Comparison of ENCODE assay signal across 14 cellular contexts in genomic region chr5:75340714-75341478, GRCh38. TPM values are rescaled to one million over a fixed set of nuclear protein-coding genes. Genes with fewer than 3 reads are reported as not detected.
A peak's percentile ranks its signal among the peaks of the same experiment; 100 is the strongest.
DNase-seq lines count a peak whose midpoint lies in the region; ATAC-seq and TF ChIP-seq lines count a peak whose summit lies in the region.
"Had no signal": no experiment of that assay in that cellular context is flagged by ENCODE, and none has a peak within 500 bp of the region (broad histone marks: within the 10 kb centered on the region; RNA-seq: fewer than 3 reads in every experiment).

No MANE protein-coding gene starts in this region.

- no peak for ATAC-seq in HG03045 (IDR thresholded peaks at IDR 0.05; ENCODE audit: unreplicated experiment)

- no peaks in the 10 kb centered on the region for H3K27me3 ChIP-seq in DOHH2 (ENCODE audit: control insufficient read depth, low read length)
- no peaks in the 10 kb centered on the region for H3K27me3 ChIP-seq in Karpas-422 (ENCODE audit: low read length)
- no peaks in the 10 kb centered on the region for H3K27me3 ChIP-seq in neural cell (ENCODE audit: insufficient read depth, low read depth, low read length)
- H3K27me3 ChIP-seq: adrenal gland had no signal

- H3K4me3 ChIP-seq in DOHH2 (ENCODE audit: low read length) = peak overlapping the region; percentile 13
- no peak overlapping the region for H3K4me3 ChIP-seq in Karpas-422 (ENCODE audit: low read length)
- H3K4me3 ChIP-seq in neural cell (ENCODE audit: low read length) = peak overlapping the region; percentile 97
- H3K4me3 ChIP-seq: adrenal gland had no signal

- no peak for TF ChIP-seq EP300 in neural cell (conservative IDR thresholded peaks at IDR 0.05; ENCODE audit: poor library complexity, severe bottlenecking)

- peaks cover 50% of the 10 kb centered on the region for H3K4me1 Mint-ChIP-seq in chondrocyte (ENCODE audit: low read depth)

- peaks cover 4% of the 10 kb centered on the region for H3K36me3 Mint-ChIP-seq in chondrocyte (ENCODE audit: low read depth)

- peak overlapping the region; percentile 45 for H3K27ac Mint-ChIP-seq in chondrocyte (ENCODE audit: unreplicated experiment)

- no peaks in the 10 kb centered on the region for H3F3A ChIP-seq in DOHH2 (ENCODE audit: control insufficient read depth, insufficient read depth)
- H3F3A ChIP-seq in neural cell (ENCODE audit: insufficient read depth, low read length, poor library complexity, severe bottlenecking) = no peaks in the 10 kb centered on the region

- H3K27ac ChIP-seq in DOHH2 (ENCODE audit: low read depth, low read length) (0 out of 2 replicates have a peak overlapping the region, but pooled peaks have one; percentile 6), Karpas-422 (ENCODE audit: low read length) (0 out of 2 replicates have a peak overlapping the region, but pooled peaks have one; percentile 8), neural cell (ENCODE audit: low read length) (no peak overlapping the region)

- TF ChIP-seq CTCF in DOHH2 (IDR thresholded peaks at IDR 0.05; ENCODE audit: low read depth, low read length, poor library complexity, severe bottlenecking) = no peak
- no peak for TF ChIP-seq CTCF in chondrocyte (IDR thresholded peaks at IDR 0.05)
- no peak for TF ChIP-seq CTCF in neural cell (IDR thresholded peaks at IDR 0.05; ENCODE audit: poor library complexity, severe bottlenecking)

- H3K27me3 Mint-ChIP-seq in chondrocyte (ENCODE audit: low read depth) = no peaks in the 10 kb centered on the region

- H3K4me1 ChIP-seq in DOHH2 (ENCODE audit: control insufficient read depth, low read length) (peaks cover 38% of the 10 kb centered on the region), Karpas-422 (ENCODE audit: low read length) (peaks cover 34% of the 10 kb centered on the region)

- H3K9me3 Mint-ChIP-seq in chondrocyte (ENCODE audit: low read depth) = no peaks in the 10 kb centered on the region

- no peak overlapping the region for H3K4me3 Mint-ChIP-seq in chondrocyte (ENCODE audit: unreplicated experiment)

- H3K36me3 ChIP-seq in DOHH2 (ENCODE audit: control insufficient read depth, low read length) (peaks cover 83% of the 10 kb centered on the region), Karpas-422 (ENCODE audit: insufficient read depth, low read length) (peaks cover 67% of the 10 kb centered on the region), neural cell (ENCODE audit: insufficient read depth, low read length) (peaks cover 4% of the 10 kb centered on the region)

- DNase-seq in Karpas-422 (no peak), chondrocyte (ENCODE audit: low spot score) (no peak), MV-4-11 (lab: John Stamatoyannopoulos, UW) (no peak), NCI-H345 (lab: John Stamatoyannopoulos, UW) (no peak), NCI-H1092 treated with DMSO at 0.1 percent for 48 hours (lab: John Stamatoyannopoulos, UW) (no peak)
- DNase-seq: adrenal gland, C1 segment of cervical spinal cord, islet precursor cell, NCI-H524, small intestine, substantia nigra had no signal

- H3K9me3 ChIP-seq in DOHH2 (ENCODE audit: control insufficient read depth, insufficient read depth, low read length) (no peaks in the 10 kb centered on the region), Karpas-422 (ENCODE audit: low read length) (no peaks in the 10 kb centered on the region), neural cell (ENCODE audit: low read length) (no peaks in the 10 kb centered on the region)
- H3K9me3 ChIP-seq: adrenal gland had no signal

- H4K20me1 ChIP-seq in DOHH2 (ENCODE audit: control insufficient read depth, insufficient read depth, low read depth, low read length) = peaks cover 45% of the 10 kb centered on the region
- peaks cover 47% of the 10 kb centered on the region for H4K20me1 ChIP-seq in Karpas-422 (ENCODE audit: insufficient read depth, low read depth, low read length)
- H4K20me1 ChIP-seq in neural cell (ENCODE audit: insufficient read depth) = peaks cover 25% of the 10 kb centered on the region

- no peak overlapping the region for H2AFZ ChIP-seq in Karpas-422 (ENCODE audit: low read length)
- no peak overlapping the region for H2AFZ ChIP-seq in neural cell (ENCODE audit: low read depth, low read length)

- no peak for TF ChIP-seq RAD21 in neural cell (conservative IDR thresholded peaks at IDR 0.05)

- H3K9me2 ChIP-seq in DOHH2 (replicated peaks; ENCODE audit: control insufficient read depth, low read length) = no peaks in the 10 kb centered on the region
- no peaks in the 10 kb centered on the region for H3K9me2 ChIP-seq in Karpas-422 (replicated peaks; ENCODE audit: insufficient read depth, low read length)
- H3K9me2 ChIP-seq in neural cell (ENCODE audit: insufficient read depth, low read length) = no peaks in the 10 kb centered on the region

- H3K79me2 ChIP-seq in DOHH2 (ENCODE audit: control insufficient read depth, low read length) (peaks cover 85% of the 10 kb centered on the region), Karpas-422 (ENCODE audit: low read length) (peaks cover 85% of the 10 kb centered on the region), neural cell (replicated peaks; ENCODE audit: insufficient read depth, low read length) (peaks cover 85% of the 10 kb centered on the region)

- H3K4me2 ChIP-seq in DOHH2 (ENCODE audit: low read length) (peak overlapping the region; percentile 64), Karpas-422 (ENCODE audit: low read depth, low read length, poor library complexity, severe bottlenecking) (peak overlapping the region; percentile 50), neural cell (ENCODE audit: low read length) (peak overlapping the region; percentile 68)

- H3K9ac ChIP-seq in Karpas-422 (ENCODE audit: low read length) (no peak overlapping the region), neural cell (ENCODE audit: low read length) (no peak overlapping the region)

TF ChIP-seq in neural cell, 6 proteins besides CTCF, POLR2A, EP300 and RAD21:
- TF ChIP-seq POLR2AphosphoS5 (IDR thresholded peaks at IDR 0.05) (no peak), SMC3 (conservative IDR thresholded peaks at IDR 0.05; ENCODE audit: poor library complexity) (no peak), MXI1 (conservative IDR thresholded peaks at IDR 0.05; ENCODE audit: poor library complexity, severe bottlenecking) (no peak), REST (IDR thresholded peaks at IDR 0.05; ENCODE audit: borderline replicate concordance) (no peak), EZH2 (IDR thresholded peaks at IDR 0.05; ENCODE audit: borderline replicate concordance, insufficient read depth, low read length, poor library complexity, severe bottlenecking) (no peak), TAF1 (IDR thresholded peaks at IDR 0.05; ENCODE audit: low read depth) (no peak)
TF ChIP-seq in neural cell: peak in this region for 0.

RNA-seq across cellular contexts. Expression of gene HMGCR, which starts 3.9 kb away (rescaled TPM):
- 172 and 178 TPM in 2 replicates for total RNA-seq in Karpas-422 (2014; rRNA removed; shearing (Covaris generic); ENCODE audit: low replicate concordance)
- total RNA-seq in chondrocyte = 63.2 to 75.9 TPM (median 73.1 TPM) in 3 replicates
- 293 and 309 TPM in 2 replicates for polyA plus RNA-seq in neural cell
- polyA minus RNA-seq in neural cell = 568 and 581 TPM in 2 replicates
